9 cellular contexts compared by ENCODE assay signal in the genomic region with DNA sequence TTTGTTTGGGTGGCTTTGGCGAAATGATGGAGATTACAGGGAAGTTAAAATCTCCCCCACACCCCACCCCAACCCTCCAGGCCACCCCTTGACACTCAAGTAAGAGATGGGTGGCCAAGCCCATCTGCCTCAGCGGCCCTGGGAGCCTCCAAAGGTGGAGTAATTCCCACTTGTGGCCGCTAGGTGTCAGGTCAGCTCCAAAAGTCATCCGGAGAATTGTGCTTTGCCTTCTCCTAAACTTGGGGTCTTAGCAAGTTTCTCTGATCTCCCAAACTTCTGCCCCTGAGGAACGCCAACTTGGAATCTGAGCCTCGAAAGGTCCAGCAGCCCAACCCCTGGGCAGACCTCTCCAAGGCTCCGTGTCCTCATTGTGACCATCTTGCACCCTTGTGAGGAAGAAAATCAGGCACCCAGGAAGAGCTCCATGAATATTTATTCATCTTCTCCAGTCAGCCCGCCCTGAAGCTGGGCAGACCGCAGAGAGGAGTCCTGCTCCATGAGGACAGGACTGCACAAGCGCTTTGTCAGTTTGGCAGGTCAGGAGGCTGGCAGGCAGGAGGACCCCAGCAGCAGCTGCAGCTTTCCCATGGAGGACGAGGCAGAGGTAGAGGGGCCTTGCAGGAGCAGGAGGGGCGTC. TPM values are rescaled to one million over a fixed set of nuclear protein-coding genes. Genes with fewer than 3 reads are reported as not detected.
DNase-seq lines count a peak whose midpoint lies in the region; ATAC-seq and TF ChIP-seq lines count a peak whose summit lies in the region.
"Had no signal": no experiment of that assay in that cellular context is flagged by ENCODE, and none has a peak within 500 bp of the region (broad histone marks: within the 10 kb centered on the region; RNA-seq: fewer than 3 reads in every experiment).

No MANE protein-coding gene starts in this region.

- no peak overlapping the region for H3K4me3 Mint-ChIP-seq in Caco-2 (ENCODE audit: unreplicated experiment)

- CTCF ChIA-PET in Caco-2 (lab: Charles Lee), result interaction anchor here (0.7 to 7.5 kb wide), 18 partner anchors 44 to 341 kb away, joined by 3 to 144 read pairs (median 4); a partner anchor contains a TSS

- no peaks in the 10 kb centered on the region for H3K36me3 Mint-ChIP-seq in Caco-2 (ENCODE audit: insufficient read depth, unreplicated experiment)

- peak; percentile 50 to 66 for DNase-seq in Caco-2
- peak in 1 of 2 experiments; percentile 20 for DNase-seq in HL-60 (ENCODE audit: low read depth in 1 of 2, low spot score in 1 of 2)
- DNase-seq in RPMI7951 (ENCODE audit: low read depth), result peak; percentile 43
- DNase-seq in activated naive CD4-positive, alpha-beta T cell (lab: John Stamatoyannopoulos, UW), result peak; percentile 29 to 62 (median 48)
- DNase-seq in head of caudate nucleus, result peak in 41 of 42 donors; percentile 45 to 90 (median 75)
- peak; percentile 15 for DNase-seq in renal cortical epithelial cell (ENCODE audit: low read depth)
- no peak for DNase-seq in epidermal melanocyte (ENCODE audit: insufficient read length, low spot score)

- H3K4me3 ChIP-seq in Caco-2 (ENCODE audit: low read depth, low read length) (no peak overlapping the region), HL-60 (replicated peaks; ENCODE audit: insufficient read depth, low read length) (no peak overlapping the region)
- H3K4me3 ChIP-seq: SK-N-MC had no signal

- ATAC-seq in GM21423 (IDR thresholded peaks at IDR 0.05; ENCODE audit: unreplicated experiment), result no peak

- H3K9me3 ChIP-seq in Caco-2, result peaks cover 12% of the 10 kb centered on the region

- H3K9me3 Mint-ChIP-seq in Caco-2 (ENCODE audit: unreplicated experiment), result no peaks in the 10 kb centered on the region

- no peak overlapping the region for H3K27ac ChIP-seq in HL-60 (replicated peaks)
- H3K27ac ChIP-seq: SK-N-MC had no signal

- no peaks in the 10 kb centered on the region for H3K36me3 ChIP-seq in Caco-2 (ENCODE audit: control insufficient read depth, insufficient read depth, low read length)

- no peaks in the 10 kb centered on the region for H3K27me3 ChIP-seq in Caco-2 (replicated peaks; ENCODE audit: control insufficient read depth, insufficient read depth, low read length)
- no peaks in the 10 kb centered on the region for H3K27me3 ChIP-seq in HL-60 (ENCODE audit: insufficient read depth, poor library complexity, severe bottlenecking)

- H3K4me1 ChIP-seq in Caco-2, result no peaks in the 10 kb centered on the region

- intact Hi-C loops in Caco-2 (cut with micrococcal nuclease; ENCODE audit: unreplicated experiment), result loop anchor here (1.0 kb wide), 2 partner anchors 221 to 278 kb away; no protein-coding TSS in a partner anchor
- intact Hi-C loops in head of caudate nucleus (cut with DNase I), result loop anchor here (2.0 kb wide), 1 partner anchor 198 kb away; no protein-coding TSS in a partner anchor

- TF ChIP-seq CTCF in Caco-2 (IDR thresholded peaks at IDR 0.05; ENCODE audit: insufficient read depth in 1 of 2, low read depth in 1 of 2, low read length in 1 of 2, severe bottlenecking in 1 of 2, unreplicated experiment in 1 of 2) (peak; percentile 85 to 88), HL-60 (IDR thresholded peaks at IDR 0.05; ENCODE audit: insufficient read depth, low read length) (peak; percentile 26)

- POLR2A ChIA-PET in Caco-2 (lab: Charles Lee), result no interaction called here

- BruUV-seq in Caco-2 (replicated peaks; lab: Mats Ljungman, UMichigan), result no TSS peak

- H3K4me1 Mint-ChIP-seq in Caco-2 (ENCODE audit: low read depth, unreplicated experiment), result no peaks in the 10 kb centered on the region

- H3K27me3 Mint-ChIP-seq in Caco-2 (ENCODE audit: insufficient read depth, unreplicated experiment), result no peaks in the 10 kb centered on the region

- H3K27ac Mint-ChIP-seq in Caco-2 (ENCODE audit: unreplicated experiment), result no peak overlapping the region

RNA-seq across cellular contexts. Expression of a gene that starts 46.7 kb away (rescaled TPM):
- total RNA-seq in Caco-2 (2022), result not detected in 2 replicates
- total RNA-seq in RPMI7951 (2014; rRNA removed; shearing (Covaris generic)), result not detected in 2 replicates
- not detected in 2 replicates for total RNA-seq in renal cortical epithelial cell
